Comparison of ENCODE assay signal across 9 cellular contexts in genomic region chr20:4666001-4666470, GRCh38. TPM values are rescaled to one million over a fixed set of nuclear protein-coding genes. Genes with fewer than 3 reads are reported as not detected.
DNase-seq lines count a peak whose midpoint lies in the region; ATAC-seq and TF ChIP-seq lines count a peak whose summit lies in the region.
"Had no signal": no experiment of that assay in that cellular context is flagged by ENCODE, and none has a peak within 500 bp of the region (broad histone marks: within the 10 kb centered on the region; RNA-seq: fewer than 3 reads in every experiment).

No MANE protein-coding gene starts in this region.

- H3K36me3 ChIP-seq in HCT116 (ENCODE audit: control insufficient read depth in 1 of 2, insufficient read depth in 2 of 2, low read length in 2 of 2) (no peaks in the 10 kb centered on the region), esophagus squamous epithelium (no peaks in the 10 kb centered on the region), thyroid gland (no peaks in the 10 kb centered on the region)

- POLR2A ChIA-PET in HCT116 (lab: Charles Lee), result no interaction called here

- peak overlapping the region; percentile 26; the same call in 1 of the 2 replicates for H3K4me2 ChIP-seq in HCT116 (ENCODE audit: low read length)

- no peaks in the 10 kb centered on the region for H3K9me3 ChIP-seq in HCT116 (ENCODE audit: control insufficient read depth in 1 of 2, insufficient read depth in 1 of 2, low read depth in 1 of 2, low read length in 2 of 2)
- H3K9me3 ChIP-seq in esophagus squamous epithelium, result no peaks in the 10 kb centered on the region
- no peaks in the 10 kb centered on the region for H3K9me3 ChIP-seq in thyroid gland

- H3K9ac ChIP-seq in HCT116 (ENCODE audit: low read length), result no peak overlapping the region

- TF ChIP-seq POLR2A in HCT116 (IDR thresholded peaks at IDR 0.05; ENCODE audit: borderline replicate concordance, extremely low read depth, insufficient read depth, insufficient read length), result no peak
- TF ChIP-seq POLR2A in esophagus squamous epithelium (IDR thresholded peaks at IDR 0.05), result no peak
- no peak for TF ChIP-seq POLR2A in thyroid gland (IDR thresholded peaks at IDR 0.05)

- H3K9me2 ChIP-seq in HCT116 (ENCODE audit: insufficient read depth), result no peaks in the 10 kb centered on the region; the same call in 1 of the 2 replicates

- ATAC-seq in HCT116, result no peak
- peak; percentile 87 for ATAC-seq in central memory CD8-positive, alpha-beta T cell (replicated peaks; ENCODE audit: extremely low read depth, poor library complexity, severe bottlenecking)

- H3K4me1 Mint-ChIP-seq in central memory CD8-positive, alpha-beta T cell, result peaks cover 25% of the 10 kb centered on the region

- H4K20me1 ChIP-seq in HCT116 (ENCODE audit: insufficient read depth), result no peaks in the 10 kb centered on the region

- no peak for DNase-seq in HCT116 (ENCODE audit: low read depth, low spot score)
- DNase-seq in T1000 (lab: John Stamatoyannopoulos, UW), result peak; percentile 52
- peak in 1 of 2 donors; percentile 16 for DNase-seq in central memory CD8-positive, alpha-beta T cell (ENCODE audit: low spot score in 2 of 2)
- DNase-seq in stimulated activated CD8-positive, alpha-beta memory T cell treated with anti-CD3 and anti-CD28 coated beads, Interleukin-12 subunit alpha, Interleukin-12 subunit beta, amount 100 ng/mL, for 1 hour (ENCODE audit: low read depth), result peak; percentile 35
- no peak for DNase-seq in NCI-H1436 treated with DMSO at 0.1 percent for 48 hours (lab: John Stamatoyannopoulos, UW)
- no peak for DNase-seq in esophagus squamous epithelium (lab: John Stamatoyannopoulos, UW)
- DNase-seq in thyroid gland, result no peak
- no peak for DNase-seq in inferior parietal cortex (ENCODE audit: extremely low spot score)

- no peak for TF ChIP-seq RAD21 in HCT116 (IDR thresholded peaks at IDR 0.05; ENCODE audit: low read depth)

- no peaks in the 10 kb centered on the region for H3K9me3 Mint-ChIP-seq in central memory CD8-positive, alpha-beta T cell

- intact Hi-C loops in HCT116 (cut with micrococcal nuclease), result no loop called here
- intact Hi-C loops in esophagus squamous epithelium (cut with DNase I), result no loop called here
- intact Hi-C loops in thyroid gland (cut with DNase I), result no loop called here

- CTCF ChIA-PET in HCT116 (lab: Charles Lee), result no interaction called here

- H3K27ac ChIP-seq in HCT116 (ENCODE audit: low read depth, low read length) (no peak overlapping the region), esophagus squamous epithelium (peak overlapping the region in 2 of 4 donors; percentile 49 to 79), thyroid gland (no peak overlapping the region)

- H2AFZ ChIP-seq in HCT116 (ENCODE audit: low read depth, low read length, poor library complexity, severe bottlenecking), result no peak overlapping the region

- no TSS peak for BruUV-seq in HCT116 (replicated peaks; lab: Mats Ljungman, UMichigan)

- H3K36me3 Mint-ChIP-seq in central memory CD8-positive, alpha-beta T cell (ENCODE audit: insufficient read depth), result peaks cover 3% of the 10 kb centered on the region

- RAD21 ChIA-PET in HCT116 (lab: Charles Lee; ENCODE audit: low non-redundant PET in 1 of 2, low total read pairs in 2 of 2, uncharacterized antibody in 2 of 2, unreplicated experiment in 2 of 2), result no interaction called here

- H3K27me3 ChIP-seq in HCT116 (ENCODE audit: insufficient read depth, low read length) (no peaks in the 10 kb centered on the region), esophagus squamous epithelium (peaks cover 0 to 58% (median 0%) of the 10 kb centered on the region in 4 donors), thyroid gland (no peaks in the 10 kb centered on the region)

- H3K4me3 Mint-ChIP-seq in central memory CD8-positive, alpha-beta T cell, result peak overlapping the region; percentile 64

- peaks cover 0 to 7% of the 10 kb centered on the region in 2 experiments; a peak in 1 of 4 replicates for H3K4me1 ChIP-seq in HCT116 (ENCODE audit: control insufficient read depth in 1 of 2, insufficient read depth in 2 of 2, low read length in 2 of 2)
- H3K4me1 ChIP-seq in esophagus squamous epithelium, result peaks cover 0 to 34% (median 11%) of the 10 kb centered on the region in 3 donors
- no peaks in the 10 kb centered on the region for H3K4me1 ChIP-seq in thyroid gland

- no peaks in the 10 kb centered on the region for H3K79me2 ChIP-seq in HCT116 (ENCODE audit: insufficient read depth, low read length)

- H3K4me3 ChIP-seq in HCT116 (replicated peaks in 1 of 2; ENCODE audit: low read depth in 1 of 2, low read length in 2 of 2), result no peak overlapping the region
- H3K4me3 ChIP-seq in esophagus squamous epithelium, result no peak overlapping the region
- H3K4me3 ChIP-seq in thyroid gland (replicated peaks in 1 of 3), result no peak overlapping the region

- H3K27me3 Mint-ChIP-seq in central memory CD8-positive, alpha-beta T cell, result peaks cover 11% of the 10 kb centered on the region

- no peak for TF ChIP-seq CTCF in HCT116 (IDR thresholded peaks at IDR 0.05 in 2 of 3, conservative IDR thresholded peaks at IDR 0.05 in 1 of 3; ENCODE audit: borderline replicate concordance in 1 of 3, insufficient read depth in 1 of 3, low read depth in 2 of 3, low read length in 2 of 3)
- no peak for TF ChIP-seq CTCF in esophagus squamous epithelium (IDR thresholded peaks at IDR 0.05)
- TF ChIP-seq CTCF in thyroid gland (IDR thresholded peaks at IDR 0.05), result no peak

- peak overlapping the region; percentile 85 for H3K27ac Mint-ChIP-seq in central memory CD8-positive, alpha-beta T cell (ENCODE audit: low read depth)

- 20 to 21% methylated on average over 6 to 7 of the region's 7 CpGs for WGBS in esophagus squamous epithelium, 2 donors
- 76 to 82% methylated on average over 7 of the region's 7 CpGs for WGBS in thyroid gland, 2 donors

TF ChIP-seq in HCT116, 20 proteins besides CTCF, POLR2A, EP300 and RAD21:
- no peak for TF ChIP-seq SIN3A (IDR thresholded peaks at IDR 0.05; ENCODE audit: low read depth)
- TF ChIP-seq REST (IDR thresholded peaks at IDR 0.05; ENCODE audit: low read depth), result no peak
- TF ChIP-seq MAX (IDR thresholded peaks at IDR 0.05), result no peak
- TF ChIP-seq ELF1 (IDR thresholded peaks at IDR 0.05; ENCODE audit: borderline replicate concordance, low read depth), result no peak
- TF ChIP-seq JUND (IDR thresholded peaks at IDR 0.05), result no peak
- TF ChIP-seq ZNF274 (IDR thresholded peaks at IDR 0.05; ENCODE audit: low read depth, low read length), result no peak
- TF ChIP-seq POLR2AphosphoS5 (IDR thresholded peaks at IDR 0.05; ENCODE audit: low read depth, low read length), result no peak
- no peak for TF ChIP-seq ZBTB33 (IDR thresholded peaks at IDR 0.05; ENCODE audit: extremely low read depth, insufficient replicate concordance, low read length)
- TF ChIP-seq EGR1 (IDR thresholded peaks at IDR 0.05; ENCODE audit: low read depth), result no peak
- no peak for TF ChIP-seq CEBPB (IDR thresholded peaks at IDR 0.05; ENCODE audit: low read depth)
- TF ChIP-seq EZH2phosphoT487 (IDR thresholded peaks at IDR 0.05; ENCODE audit: borderline replicate concordance), result no peak
- no peak for TF ChIP-seq FOSL1 (IDR thresholded peaks at IDR 0.05; ENCODE audit: low read depth)
- no peak for TF ChIP-seq CBX3 (IDR thresholded peaks at IDR 0.05; ENCODE audit: low read depth)
- no peak for TF ChIP-seq ZFX (IDR thresholded peaks at IDR 0.05)
TF ChIP-seq in HCT116: peak in this region for 0.

RNA-seq across cellular contexts. Expression of gene PRNP, which starts 20.2 kb away (rescaled TPM):
- total RNA-seq in HCT116 (2021; ENCODE audit: unreplicated experiment), result 93.9 TPM
- polyA plus RNA-seq in HCT116 (2012), result 172 and 204 TPM in 2 replicates
- total RNA-seq in esophagus squamous epithelium, result 100 to 1,000 TPM in 2 of 4 donors, 10 to 100 TPM in 2; 48.4 to 116 (median 94.2) TPM
- total RNA-seq in thyroid gland, result 100 to 1,000 TPM; 108 to 136 (median 121) TPM

RNA-seq across cellular contexts. Expression of gene PRND, which starts 55.7 kb away (rescaled TPM):
- total RNA-seq in HCT116 (2021; ENCODE audit: unreplicated experiment) (not detected), esophagus squamous epithelium (not detected), thyroid gland (1 to 10 TPM in 1 of 4 donors, under 1 TPM in 1, not detected in 2; 0.89 to 2.0 TPM)
- 0.02 TPM in 1 of 2 replicates, not detected in the other for polyA plus RNA-seq in HCT116 (2012)
- total RNA-seq: subcutaneous adipose tissue had no signal

Comparison
In these comparisons a context has a peak if more than half of its experiments do, and no peak if none do; other contexts are left out.
1. DNase-seq: peak in T1000 (single experiment) and stimulated activated CD8-positive, alpha-beta memory T cell treated with anti-CD3 and anti-CD28 coated beads, Interleukin-12 subunit alpha, Interleukin-12 subunit beta, amount 100 ng/mL, for 1 hour (single experiment); none in HCT116 (single experiment), NCI-H1436 treated with DMSO at 0.1 percent for 48 hours (single experiment), esophagus squamous epithelium (single experiment), thyroid gland (0 of 2) and inferior parietal cortex (single experiment).